Comparison of ENCODE assay signal across 2 cellular contexts in the genomic region with DNA sequence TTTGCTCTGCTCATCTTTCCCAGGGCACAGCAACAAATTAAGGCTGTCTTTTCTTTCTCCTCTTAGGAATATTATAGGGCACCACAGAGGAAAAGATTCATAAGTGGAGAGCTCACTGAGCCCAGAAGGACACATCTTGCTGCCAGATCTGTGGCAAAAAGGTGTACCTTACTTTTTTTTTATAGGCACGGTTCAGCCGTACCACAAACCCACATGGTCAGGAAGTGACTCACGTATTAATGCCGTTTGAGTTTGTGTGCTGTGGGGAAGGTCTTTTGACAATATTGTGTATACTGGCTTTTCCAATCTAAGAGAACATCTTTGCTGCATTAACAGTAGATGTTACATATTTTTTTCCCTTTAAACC.
TF ChIP-seq lines count a peak whose summit lies in the region.

No MANE protein-coding gene starts in this region.

TF ChIP-seq in IMR-90, 13 proteins besides CTCF, POLR2A, EP300 and RAD21 (continued from another document):
- TF ChIP-seq BHLHE40 (IDR thresholded peaks at IDR 0.05; ENCODE audit: low read depth, low read length): peak; percentile 44; the same call in 1 of the 2 replicates
- TF ChIP-seq, protein P1, sequence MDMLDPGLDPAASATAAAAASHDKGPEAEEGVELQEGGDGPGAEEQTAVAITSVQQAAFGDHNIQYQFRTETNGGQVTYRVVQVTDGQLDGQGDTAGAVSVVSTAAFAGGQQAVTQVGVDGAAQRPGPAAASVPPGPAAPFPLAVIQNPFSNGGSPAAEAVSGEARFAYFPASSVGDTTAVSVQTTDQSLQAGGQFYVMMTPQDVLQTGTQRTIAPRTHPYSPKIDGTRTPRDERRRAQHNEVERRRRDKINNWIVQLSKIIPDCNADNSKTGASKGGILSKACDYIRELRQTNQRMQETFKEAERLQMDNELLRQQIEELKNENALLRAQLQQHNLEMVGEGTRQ (IDR thresholded peaks at IDR 0.05; ENCODE audit: low read depth, low read length): peak; percentile 39; the same call in 1 of the 2 replicates
- TF ChIP-seq RFX5 (IDR thresholded peaks at IDR 0.05; ENCODE audit: low read depth, low read length): no peak
- no peak for TF ChIP-seq MAFK (IDR thresholded peaks at IDR 0.05; ENCODE audit: low read depth, low read length)

TF ChIP-seq in GM23338, 12 proteins besides CTCF, POLR2A, EP300 and RAD21 (continued from another document):
- TF ChIP-seq ZNF462 (CRISPR knock-in tag; IDR thresholded peaks at IDR 0.05) (no peak), STAT1 (IDR thresholded peaks at IDR 0.05; ENCODE audit: unreplicated experiment) (no peak), ZNF331 (CRISPR knock-in tag; IDR thresholded peaks at IDR 0.05; ENCODE audit: low read depth) (no peak)
